In the genomic region with DNA sequence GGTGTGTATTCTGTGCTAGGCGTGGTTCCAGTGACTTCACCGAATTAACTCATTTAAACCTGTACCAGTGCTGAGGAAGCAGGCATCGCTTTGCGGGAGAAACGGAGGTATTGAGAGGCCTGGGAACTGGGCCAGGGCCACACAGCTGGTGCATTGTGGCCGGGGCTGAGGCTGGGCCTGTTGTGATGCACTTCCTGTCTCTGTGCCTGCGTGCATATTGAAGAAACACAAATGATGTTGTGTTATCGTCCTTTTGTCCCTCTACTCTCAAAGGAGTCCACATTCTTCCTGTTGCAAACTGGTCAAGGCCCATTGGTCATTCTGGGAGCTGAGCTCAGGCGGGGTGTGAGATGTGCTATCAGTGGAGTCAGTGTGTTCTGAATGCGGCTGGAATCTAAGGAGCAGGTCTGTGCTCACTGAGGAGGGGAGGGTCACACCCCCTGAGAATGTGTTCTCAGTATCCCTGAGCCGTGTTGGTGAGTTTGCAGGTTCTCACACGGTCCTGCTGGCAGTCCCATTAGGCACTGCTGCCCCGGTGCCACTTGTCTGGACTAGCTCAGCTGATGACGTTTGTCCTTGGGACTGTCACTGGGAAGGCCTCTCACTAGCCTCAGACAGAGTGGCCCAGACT, we compare ENCODE assay signal across 8 cellular contexts.
DNase-seq lines count a peak whose midpoint lies in the region; ATAC-seq and TF ChIP-seq lines count a peak whose summit lies in the region.

No MANE protein-coding gene starts in this region.

- peaks cover 12 to 47% (median 22%) of the 10 kb centered on the region in 11 experiments; a peak in 20 of 22 replicates for H3K36me3 ChIP-seq in BLaER1 treated with 17β-estradiol and CSF1 and Interleukin-3, amounts not matched to agents 10 nM and 100 nM
- no peaks in the 10 kb centered on the region for H3K36me3 ChIP-seq in transverse colon

- POLR2A ChIA-PET in RWPE1 (lab: Yijun Ruan, JAX; ENCODE audit: low non-redundant PET): no interaction called here
- POLR2A ChIA-PET in HEK293T (lab: Yijun Ruan, JAX): no interaction called here

- H3K27ac ChIP-seq in BLaER1 treated with 17β-estradiol and CSF1 and Interleukin-3, amounts not matched to agents 10 nM and 100 nM: peak overlapping the region; percentile 42 to 88 (median 68); a peak in 21 of 22 replicates
- H3K27ac ChIP-seq in RWPE1: peak overlapping the region; percentile 31
- peak overlapping the region; percentile 90 for H3K27ac ChIP-seq in caudate nucleus (ENCODE audit: low read depth, low read length)
- peak overlapping the region; percentile 51 to 71 (median 56) for H3K27ac ChIP-seq in transverse colon

- ATAC-seq in GM21717 (IDR thresholded peaks at IDR 0.05; ENCODE audit: unreplicated experiment): peak; percentile 68

- peaks cover 0 to 19% (median 12%) of the 10 kb centered on the region in 11 experiments; a peak in 19 of 22 replicates for H3K9me3 ChIP-seq in BLaER1 treated with 17β-estradiol and CSF1 and Interleukin-3, amounts not matched to agents 10 nM and 100 nM (replicated peaks in 1 of 11)
- no peaks in the 10 kb centered on the region for H3K9me3 ChIP-seq in transverse colon

- no peaks in the 10 kb centered on the region for H3K27me3 ChIP-seq in BLaER1 treated with 17β-estradiol and CSF1 and Interleukin-3, amounts not matched to agents 10 nM and 100 nM
- no peaks in the 10 kb centered on the region for H3K27me3 ChIP-seq in transverse colon

- DNase-seq in RWPE1 (ENCODE audit: low spot score) (no peak), caudate nucleus (lab: John Stamatoyannopoulos, UW) (peak in 49 of 61 donors; percentile 11 to 73 (median 46)), medulla oblongata (ENCODE audit: extremely low spot score) (peak; percentile 86), transverse colon (peak; percentile 53), HEK293T (ENCODE audit: extremely low spot score) (no peak), NCI-H524 (lab: John Stamatoyannopoulos, UW) (no peak)

- TF ChIP-seq POLR2A in transverse colon (IDR thresholded peaks at IDR 0.05): no peak

- H3K4me1 ChIP-seq in BLaER1 treated with 17β-estradiol and CSF1 and Interleukin-3, amounts not matched to agents 10 nM and 100 nM: peaks cover 73 to 97% (median 92%) of the 10 kb centered on the region in 10 experiments
- H3K4me1 ChIP-seq in transverse colon: peaks cover 7 to 31% (median 15%) of the 10 kb centered on the region in 4 donors

- no peak for TF ChIP-seq CTCF in RWPE1 (conservative IDR thresholded peaks at IDR 0.05; ENCODE audit: low read depth)
- TF ChIP-seq CTCF in transverse colon (IDR thresholded peaks at IDR 0.05): no peak

- TF ChIP-seq EP300 in transverse colon (IDR thresholded peaks at IDR 0.05; ENCODE audit: low read depth): no peak

- 44 to 61% methylated on average over 3 to 14 of the region's 14 CpGs for WGBS in transverse colon (ENCODE audit: low coverage in 1 of 2), 2 donors

- H3K4me3 ChIP-seq in BLaER1 treated with 17β-estradiol and CSF1 and Interleukin-3, amounts not matched to agents 10 nM and 100 nM: peak overlapping the region in 4 of 10 experiments; percentile 4 to 40 (median 23); a peak in 4 of 20 replicates
- H3K4me3 ChIP-seq in transverse colon: no peak overlapping the region

- intact Hi-C loops in transverse colon (cut with DNase I; ENCODE audit: low total_unique reads): no loop called here

- in situ Hi-C loops in transverse colon (cut with MboI; ENCODE audit: low pct_ligation_motif_present in 1 of 4, low pct_unique_long_range_greater_than_20kb in 1 of 4, low sequenced_read_pairs in 3 of 4): no loop called here

- peaks cover 0 to 86% (median 66%) of the 10 kb centered on the region in 11 experiments; a peak in 18 of 22 replicates for H4K20me1 ChIP-seq in BLaER1 treated with 17β-estradiol and CSF1 and Interleukin-3, amounts not matched to agents 10 nM and 100 nM

- CTCF ChIA-PET in RWPE1 (lab: Yijun Ruan, JAX) (no interaction called here), HEK293T (lab: Yijun Ruan, JAX) (no interaction called here)

- H3K4me2 ChIP-seq in BLaER1 treated with 17β-estradiol and CSF1 and Interleukin-3, amounts not matched to agents 10 nM and 100 nM: peak overlapping the region; percentile 65 to 99 (median 90)

- peak overlapping the region; percentile 8 to 73 (median 50); a peak in 18 of 22 replicates for H3K9ac ChIP-seq in BLaER1 treated with 17β-estradiol and CSF1 and Interleukin-3, amounts not matched to agents 10 nM and 100 nM

TF ChIP-seq in HEK293T, 16 proteins besides CTCF, POLR2A, EP300 and RAD21:
- TF ChIP-seq L3MBTL2 (conservative IDR thresholded peaks at IDR 0.05) (no peak), ELF4 (IDR thresholded peaks at IDR 0.05) (no peak), SP1 (IDR thresholded peaks at IDR 0.05) (no peak), FOXK2 (IDR thresholded peaks at IDR 0.05) (no peak), HDGF (IDR thresholded peaks at IDR 0.05; ENCODE audit: borderline replicate concordance) (no peak), SUZ12 (IDR thresholded peaks at IDR 0.05) (no peak), FOXA1 (IDR thresholded peaks at IDR 0.05) (no peak), CTBP1 (IDR thresholded peaks at IDR 0.05; ENCODE audit: borderline replicate concordance) (no peak), LEF1 (IDR thresholded peaks at IDR 0.05; ENCODE audit: borderline replicate concordance) (no peak), NFRKB (IDR thresholded peaks at IDR 0.05) (no peak), BHLHE40 (IDR thresholded peaks at IDR 0.05; ENCODE audit: borderline replicate concordance) (no peak), ARNT (IDR thresholded peaks at IDR 0.05) (no peak), FOXM1 (IDR thresholded peaks at IDR 0.05; ENCODE audit: borderline replicate concordance) (no peak), TARDBP (IDR thresholded peaks at IDR 0.05) (no peak)
- TF ChIP-seq, protein P1, sequence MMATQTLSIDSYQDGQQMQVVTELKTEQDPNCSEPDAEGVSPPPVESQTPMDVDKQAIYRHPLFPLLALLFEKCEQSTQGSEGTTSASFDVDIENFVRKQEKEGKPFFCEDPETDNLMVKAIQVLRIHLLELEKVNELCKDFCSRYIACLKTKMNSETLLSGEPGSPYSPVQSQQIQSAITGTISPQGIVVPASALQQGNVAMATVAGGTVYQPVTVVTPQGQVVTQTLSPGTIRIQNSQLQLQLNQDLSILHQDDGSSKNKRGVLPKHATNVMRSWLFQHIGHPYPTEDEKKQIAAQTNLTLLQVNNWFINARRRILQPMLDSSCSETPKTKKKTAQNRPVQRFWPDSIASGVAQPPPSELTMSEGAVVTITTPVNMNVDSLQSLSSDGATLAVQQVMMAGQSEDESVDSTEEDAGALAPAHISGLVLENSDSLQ (IDR thresholded peaks at IDR 0.05): no peak

Comparison
In these comparisons a context has a peak if more than half of its experiments do, and no peak if none do; other contexts are left out.
1. H3K27ac ChIP-seq: peak in every context shown above with its lines; median percentile 90 in caudate nucleus; 68 in BLaER1 treated with 17β-estradiol and CSF1 and Interleukin-3, amounts not matched to agents 10 nM and 100 nM; 56 in transverse colon; 31 in RWPE1.
2. DNase-seq: peak in caudate nucleus (49 of 61), medulla oblongata (single experiment) and transverse colon (single experiment); none in RWPE1 (single experiment), HEK293T (single experiment) and NCI-H524 (0 of 2).